In the genomic region with DNA sequence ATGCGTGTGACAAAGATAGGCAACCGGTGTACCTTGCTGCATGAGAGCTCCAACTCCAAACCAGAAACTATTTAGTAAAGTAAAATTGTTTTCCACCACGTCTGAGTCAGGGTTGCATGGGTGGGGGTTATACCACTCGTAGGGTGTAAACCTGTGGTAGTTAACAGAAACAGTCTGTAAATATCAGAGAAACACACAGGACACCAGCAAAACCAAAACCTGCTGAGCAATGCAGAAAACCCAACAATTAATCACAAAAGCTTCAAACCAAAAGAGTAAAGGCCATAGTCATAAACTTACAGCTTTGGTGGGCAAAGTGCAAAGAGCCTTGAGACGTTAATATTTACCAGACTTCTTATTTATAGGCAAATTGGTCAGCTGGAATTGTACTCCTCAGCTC, we compare ENCODE assay signal across 2 cellular contexts.
TF ChIP-seq lines count a peak whose summit lies in the region.

No MANE protein-coding gene starts in this region.

TF ChIP-seq in HepG2, 621 proteins besides CTCF, POLR2A, EP300 and RAD21:
- TF ChIP-seq ZFP37 (CRISPR knock-in tag; IDR thresholded peaks at IDR 0.05; ENCODE audit: borderline replicate concordance) (no peak), ZNF615 (CRISPR knock-in tag; IDR thresholded peaks at IDR 0.05; ENCODE audit: borderline replicate concordance) (no peak), ZNF562 (CRISPR knock-in tag; IDR thresholded peaks at IDR 0.05; ENCODE audit: borderline replicate concordance) (no peak), ZNF891 (CRISPR knock-in tag; IDR thresholded peaks at IDR 0.05) (no peak), ZMYM3 (CRISPR knock-in tag; IDR thresholded peaks at IDR 0.05) (no peak), ZFP90 (CRISPR knock-in tag; IDR thresholded peaks at IDR 0.05; ENCODE audit: borderline replicate concordance) (no peak), ZNF713 (CRISPR knock-in tag; IDR thresholded peaks at IDR 0.05) (no peak), MXD4 (CRISPR knock-in tag; IDR thresholded peaks at IDR 0.05) (no peak), ATM (IDR thresholded peaks at IDR 0.05; ENCODE audit: borderline replicate concordance) (no peak), MAFF (IDR thresholded peaks at IDR 0.05; ENCODE audit: low read depth, low read length) (peak; percentile 41; the same call in 1 of the 2 replicates), MAF1 (CRISPR knock-in tag; IDR thresholded peaks at IDR 0.05; ENCODE audit: borderline replicate concordance) (no peak), ZNF567 (CRISPR knock-in tag; IDR thresholded peaks at IDR 0.05; ENCODE audit: borderline replicate concordance) (no peak), RFXAP (CRISPR knock-in tag; IDR thresholded peaks at IDR 0.05; ENCODE audit: borderline replicate concordance) (no peak), MAFK (conservative IDR thresholded peaks at IDR 0.05 in 1 of 2, IDR thresholded peaks at IDR 0.05 in 1 of 2; ENCODE audit: low read length in 2 of 2) (peak; percentile 31 to 70; a peak in 3 of 4 replicates)
- TF ChIP-seq, protein P1, sequence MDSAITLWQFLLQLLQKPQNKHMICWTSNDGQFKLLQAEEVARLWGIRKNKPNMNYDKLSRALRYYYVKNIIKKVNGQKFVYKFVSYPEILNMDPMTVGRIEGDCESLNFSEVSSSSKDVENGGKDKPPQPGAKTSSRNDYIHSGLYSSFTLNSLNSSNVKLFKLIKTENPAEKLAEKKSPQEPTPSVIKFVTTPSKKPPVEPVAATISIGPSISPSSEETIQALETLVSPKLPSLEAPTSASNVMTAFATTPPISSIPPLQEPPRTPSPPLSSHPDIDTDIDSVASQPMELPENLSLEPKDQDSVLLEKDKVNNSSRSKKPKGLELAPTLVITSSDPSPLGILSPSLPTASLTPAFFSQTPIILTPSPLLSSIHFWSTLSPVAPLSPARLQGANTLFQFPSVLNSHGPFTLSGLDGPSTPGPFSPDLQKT (CRISPR knock-in tag; IDR thresholded peaks at IDR 0.05; ENCODE audit: borderline replicate concordance), result no peak
- TF ChIP-seq, protein P2, sequence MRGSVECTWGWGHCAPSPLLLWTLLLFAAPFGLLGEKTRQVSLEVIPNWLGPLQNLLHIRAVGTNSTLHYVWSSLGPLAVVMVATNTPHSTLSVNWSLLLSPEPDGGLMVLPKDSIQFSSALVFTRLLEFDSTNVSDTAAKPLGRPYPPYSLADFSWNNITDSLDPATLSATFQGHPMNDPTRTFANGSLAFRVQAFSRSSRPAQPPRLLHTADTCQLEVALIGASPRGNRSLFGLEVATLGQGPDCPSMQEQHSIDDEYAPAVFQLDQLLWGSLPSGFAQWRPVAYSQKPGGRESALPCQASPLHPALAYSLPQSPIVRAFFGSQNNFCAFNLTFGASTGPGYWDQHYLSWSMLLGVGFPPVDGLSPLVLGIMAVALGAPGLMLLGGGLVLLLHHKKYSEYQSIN (CRISPR knock-in tag; IDR thresholded peaks at IDR 0.05; ENCODE audit: borderline replicate concordance), result no peak
- TF ChIP-seq, protein P3, sequence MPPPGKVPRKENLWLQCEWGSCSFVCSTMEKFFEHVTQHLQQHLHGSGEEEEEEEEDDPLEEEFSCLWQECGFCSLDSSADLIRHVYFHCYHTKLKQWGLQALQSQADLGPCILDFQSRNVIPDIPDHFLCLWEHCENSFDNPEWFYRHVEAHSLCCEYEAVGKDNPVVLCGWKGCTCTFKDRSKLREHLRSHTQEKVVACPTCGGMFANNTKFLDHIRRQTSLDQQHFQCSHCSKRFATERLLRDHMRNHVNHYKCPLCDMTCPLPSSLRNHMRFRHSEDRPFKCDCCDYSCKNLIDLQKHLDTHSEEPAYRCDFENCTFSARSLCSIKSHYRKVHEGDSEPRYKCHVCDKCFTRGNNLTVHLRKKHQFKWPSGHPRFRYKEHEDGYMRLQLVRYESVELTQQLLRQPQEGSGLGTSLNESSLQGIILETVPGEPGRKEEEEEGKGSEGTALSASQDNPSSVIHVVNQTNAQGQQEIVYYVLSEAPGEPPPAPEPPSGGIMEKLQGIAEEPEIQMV (CRISPR knock-in tag; IDR thresholded peaks at IDR 0.05; ENCODE audit: low read depth), result no peak

TF ChIP-seq in K562, 482 proteins besides CTCF, POLR2A, EP300 and RAD21:
- TF ChIP-seq JUND (IDR thresholded peaks at IDR 0.05; ENCODE audit: borderline replicate concordance, low read depth, low read length), result no peak
- no peak for TF ChIP-seq JUND (tag; IDR thresholded peaks at IDR 0.05; ENCODE audit: borderline replicate concordance, low read depth, low read length)
- peak; percentile 37 for TF ChIP-seq ZNF316 (IDR thresholded peaks at IDR 0.05)
- no peak for TF ChIP-seq GTF2F1 (IDR thresholded peaks at IDR 0.05; ENCODE audit: low read depth, low read length)
